8 cellular contexts compared by ENCODE assay signal in genomic region chr19:8349629-8350372, GRCh38. TPM values are rescaled to one million over a fixed set of nuclear protein-coding genes. Genes with fewer than 3 reads are reported as not detected.
A peak's percentile ranks its signal among the peaks of the same experiment; 100 is the strongest.
DNase-seq lines count a peak whose midpoint lies in the region; ATAC-seq, FAIRE-seq and TF ChIP-seq lines count a peak whose summit lies in the region.
"Not testable (repeated sequence)": the region's sequence is repeated elsewhere in the genome, so short reads cannot be mapped to it uniquely, and the experiment has no call there.
"Had no signal": no experiment of that assay in that cellular context is flagged by ENCODE, and none has a peak within 500 bp of the region (broad histone marks: within the 10 kb centered on the region; RNA-seq: fewer than 3 reads in every experiment).

No MANE protein-coding gene starts in this region.

- H3K27ac Mint-ChIP-seq in H9 = not testable (repeated sequence)
- H3K27ac Mint-ChIP-seq in WTC11 = 0 out of 2 replicates have a peak overlapping the region, but pooled peaks have one; percentile 5

- not testable (repeated sequence) for H3K79me1 ChIP-seq in H9 (ENCODE audit: insufficient read depth, low read depth, low read length, poor library complexity, severe bottlenecking)

- H4K8ac ChIP-seq in H9 (replicated peaks; ENCODE audit: insufficient read length, low read depth, low read length) = not testable (repeated sequence)

- BruUV-seq in HepG2 (replicated peaks; lab: Mats Ljungman, UMichigan) = not testable (repeated sequence)

- not testable (repeated sequence) for H3K9me3 Mint-ChIP-seq in H9, WTC11

- H3K27me3 Mint-ChIP-seq in H9 (ENCODE audit: low read depth) = not testable (repeated sequence)
- peaks cover 19% of the 10 kb centered on the region for H3K27me3 Mint-ChIP-seq in WTC11 (ENCODE audit: low read depth)

- H3K4me2 ChIP-seq in BLaER1 = peak overlapping the region; percentile 20; the same call in 1 of the 2 replicates
- H3K4me2 ChIP-seq in H9 (ENCODE audit: insufficient read depth, insufficient read length, low read length); HepG2 (ENCODE audit: low read depth, low read length): not testable (repeated sequence)

- CTCF ChIA-PET in WTC11 (lab: Charles Lee); HepG2 (lab: Yijun Ruan, JAX; ENCODE audit: low intra/inter-chr PET ratio, low total read pairs): not testable (repeated sequence)

- H3K4me1 Mint-ChIP-seq in H9 (peaks cover 15 to 25% of the 10 kb centered on the region in 2 experiments), WTC11 (peaks cover 21% of the 10 kb centered on the region)

- H3K9ac ChIP-seq in BLaER1; HepG2 (ENCODE audit: insufficient read depth, low read depth, low read length): not testable (repeated sequence)
- peak overlapping the region; percentile 3 for H3K9ac ChIP-seq in H9 (ENCODE audit: extremely low read depth, insufficient read length, low read length)

- H3K4me3 ChIP-seq in BLaER1; HepG2 (replicated peaks in 1 of 3; ENCODE audit: insufficient read depth in 1 of 3, low read depth in 2 of 3, low read length in 3 of 3): not testable (repeated sequence)

- no CpG with 5 or more reads among the region's 8 CpGs for WGBS in H9 (ENCODE audit: extremely low coverage, insufficient read length, low lambda C conversion rate)
- WGBS in HepG2 (ENCODE audit: low lambda C conversion rate) = 49% methylated on average over 8 of the region's 8 CpGs

- not testable (repeated sequence) for H3K79me2 ChIP-seq in H9 (ENCODE audit: insufficient read depth, low read length); HepG2 (ENCODE audit: insufficient read depth, low read length)

- in situ Hi-C loops in HepG2 (cut with HindIII; ENCODE audit: extremely low pct_ligation_motif_present, low pct_unique_long_range_greater_than_20kb) = loop anchor here (5.0 kb wide), 1 partner anchor 48 kb away; no protein-coding TSS in a partner anchor

- H2BK20ac ChIP-seq in H9 (ENCODE audit: low read depth, low read length, poor library complexity, severe bottlenecking) = not testable (repeated sequence)

- H3K23ac ChIP-seq in H9 (ENCODE audit: insufficient read length, low read depth, low read length) = not testable (repeated sequence)

- H2BK12ac ChIP-seq in H9 (ENCODE audit: insufficient read length, low read depth, low read length) = not testable (repeated sequence)

- not testable (repeated sequence) for H3K9me3 ChIP-seq in BLaER1; H9 (ENCODE audit: control insufficient read depth, low read depth, low read length); HepG2 (ENCODE audit: low read length)

- POLR2A ChIA-PET in WTC11 (lab: Charles Lee) = not testable (repeated sequence)
- POLR2A ChIA-PET in HepG2 (lab: Yijun Ruan, JAX) = interaction anchor here (0.8 kb wide), 1 partner anchor 28 kb away, joined by 3 read pairs; the partner anchor contains the start of genes NDUFA7 and RPS28

- not testable (repeated sequence) for H2BK120ac ChIP-seq in H9 (ENCODE audit: low read depth, low read length, poor library complexity, severe bottlenecking)

- H2AFZ ChIP-seq in H9 (ENCODE audit: low read length); HepG2 (ENCODE audit: low read length): not testable (repeated sequence)

- TF ChIP-seq POLR2A in HepG2 (IDR thresholded peaks at IDR 0.05; ENCODE audit: insufficient read depth in 1 of 2, low read depth in 2 of 2, low read length in 2 of 2) = not testable (repeated sequence)

- not testable (repeated sequence) for DNase-seq in H9; WTC11 (ENCODE audit: low spot score); HepG2 (ENCODE audit: low spot score)
- peak; percentile 4 for DNase-seq in dedifferentiated amniotic fluid mesenchymal stem cell (ENCODE audit: extremely low spot score)

- H3K36me3 ChIP-seq in BLaER1; HepG2 (replicated peaks in 1 of 2; ENCODE audit: control insufficient read depth in 1 of 2, insufficient read depth in 2 of 2, low read length in 2 of 2): not testable (repeated sequence)

- not testable (repeated sequence) for H3K23me2 ChIP-seq in H9 (ENCODE audit: insufficient read length, low read depth, low read length, poor library complexity, severe bottlenecking)

- H3K18ac ChIP-seq in H9 (ENCODE audit: insufficient read length, low read depth, low read length) = not testable (repeated sequence)

- not testable (repeated sequence) for H4K20me1 ChIP-seq in BLaER1; H9 (ENCODE audit: control insufficient read depth, insufficient read depth, insufficient read length); HepG2 (ENCODE audit: insufficient read depth, low read length)

- H3K27ac ChIP-seq in BLaER1; H9 (ENCODE audit: insufficient read length, low read depth, low read length); HepG2 (ENCODE audit: extremely low read length, insufficient read depth, low read length): not testable (repeated sequence)

- not testable (repeated sequence) for ATAC-seq in WTC11, HepG2

- not testable (repeated sequence) for H3K27me3 ChIP-seq in BLaER1; H9 (ENCODE audit: insufficient read depth, low read length); HepG2 (ENCODE audit: control insufficient read depth in 1 of 2, insufficient read depth in 2 of 2, low read length in 2 of 2)

- H3T11ph ChIP-seq in H9 (ENCODE audit: low read length) = not testable (repeated sequence)

- H3K14ac ChIP-seq in H9 (ENCODE audit: insufficient read depth, low read length) = not testable (repeated sequence)

- not testable (repeated sequence) for H3K56ac ChIP-seq in H9 (ENCODE audit: insufficient read length, low read depth, low read length)

- not testable (repeated sequence) for FAIRE-seq in HepG2 (lab: Jason Lieb, UNC)

- H3K36me3 Mint-ChIP-seq in H9 (ENCODE audit: insufficient read depth in 1 of 3, low read depth in 3 of 3); WTC11: not testable (repeated sequence)

- H3K4me1 ChIP-seq in BLaER1 (peaks cover 36% of the 10 kb centered on the region), HepG2 (ENCODE audit: insufficient read depth, low read length) (peaks cover 44% of the 10 kb centered on the region)
- H3K4me1 ChIP-seq in H9 (ENCODE audit: insufficient read depth, low read length) = not testable (repeated sequence)

- not testable (repeated sequence) for TF ChIP-seq EP300 in HepG2 (IDR thresholded peaks at IDR 0.05; ENCODE audit: low read depth in 2 of 2, low read length in 2 of 2); HepG2 (CRISPR knock-in tag; IDR thresholded peaks at IDR 0.05; ENCODE audit: borderline replicate concordance)

- not testable (repeated sequence) for H3K4me3 Mint-ChIP-seq in H9, WTC11

- not testable (repeated sequence) for H3K4ac ChIP-seq in H9 (ENCODE audit: low read depth, low read length)

- intact Hi-C loops in HepG2 (cut with micrococcal nuclease; ENCODE audit: unreplicated experiment) = loop anchor here (10.0 kb wide), 1 partner anchor 95 kb away; the partner anchor contains the start of gene HNRNPM

- not testable (repeated sequence) for H2BK15ac ChIP-seq in H9 (ENCODE audit: low read depth, low read length)

- TF ChIP-seq RAD21 in HepG2 (CRISPR knock-in tag; IDR thresholded peaks at IDR 0.05) = not testable (repeated sequence)

- not testable (repeated sequence) for TF ChIP-seq CTCF in H9 (conservative IDR thresholded peaks at IDR 0.05); WTC11 (IDR thresholded peaks at IDR 0.05); HepG2 (CRISPR knock-in tag; IDR thresholded peaks at IDR 0.05)

- H4K91ac ChIP-seq in H9 (ENCODE audit: insufficient read length, low read depth, low read length) = not testable (repeated sequence)

- H2AK5ac ChIP-seq in H9 (ENCODE audit: insufficient read length, low read length) = not testable (repeated sequence)

- H2BK5ac ChIP-seq in H9 (ENCODE audit: insufficient read length, low read length) = not testable (repeated sequence)

- not testable (repeated sequence) for H4K5ac ChIP-seq in H9 (ENCODE audit: insufficient read length, low read depth, low read length)

RNA-seq across cellular contexts. Expression of gene KANK3, which starts 6.7 kb away (rescaled TPM):
- total RNA-seq in H9 (2021) (5.3 and 7.7 TPM in 2 replicates), WTC11 (2021) (7.8 to 8.0 TPM (median 8.0 TPM) in 3 replicates), HepG2 (2016; rRNA removed; fragmentation: Illumina TruSeq; extraction: Trizol) (0.15 and 0.18 TPM in 2 replicates)
- total RNA-seq in HepG2 (2016; cell fraction: cytosol; rRNA removed; fragmentation: Illumina TruSeq; extraction: Trizol; ENCODE audit: low read depth) = not detected in 2 replicates
- 0.06 and 0.35 TPM in 2 replicates for total RNA-seq in HepG2 (2016; cell fraction: insoluble cytoplasmic fraction; rRNA removed; fragmentation: Illumina TruSeq; extraction: Trizol)
- total RNA-seq in HepG2 (2016; cell fraction: membrane; rRNA removed; fragmentation: Illumina TruSeq; extraction: Trizol) = 0.07 and 0.28 TPM in 2 replicates
- 0.12 and 0.22 TPM in 2 replicates for total RNA-seq in HepG2 (2016; cell fraction: nucleus; rRNA removed; fragmentation: Illumina TruSeq; extraction: Trizol)
- polyA plus RNA-seq in HepG2 (2011; rRNA removed) = 0.20 and 0.73 TPM in 2 replicates
- 0.32 and 0.46 TPM in 2 replicates for polyA plus RNA-seq in HepG2 (2011; cell fraction: cytosol; rRNA removed)
- 1.5 and 1.8 TPM in 2 replicates for polyA plus RNA-seq in HepG2 (2011; cell fraction: nucleus; rRNA removed)
- 0.27 and 0.32 TPM in 2 replicates for polyA plus RNA-seq in HepG2 (2012)
- polyA plus RNA-seq in HepG2 (2016; cell fraction: cytosol; fragmentation: Illumina TruSeq; extraction: Trizol; ENCODE audit: low read depth) = not detected in 2 replicates
- 0.22 TPM in 1 of 2 replicates, not detected in the other for polyA plus RNA-seq in HepG2 (2016; cell fraction: insoluble cytoplasmic fraction; fragmentation: Illumina TruSeq; extraction: Trizol; ENCODE audit: low read depth)
- 0.12 TPM in 1 of 2 replicates, not detected in the other for polyA plus RNA-seq in HepG2 (2016; cell fraction: membrane; fragmentation: Illumina TruSeq; extraction: Trizol; ENCODE audit: low read depth)
- polyA plus RNA-seq in HepG2 (2016; cell fraction: nucleus; fragmentation: Illumina TruSeq; extraction: Trizol; ENCODE audit: insufficient read depth, low read depth) = 0.45 and 0.62 TPM in 2 replicates
- 0.32 TPM in 1 of 2 replicates, not detected in the other for polyA minus RNA-seq in HepG2 (2011; rRNA and poly(A)+ RNA removed; ENCODE audit: low replicate concordance)
- not detected in 2 replicates for polyA minus RNA-seq in HepG2 (2011; cell fraction: cytosol; rRNA and poly(A)+ RNA removed)
- polyA minus RNA-seq in HepG2 (2011; cell fraction: nucleus; rRNA and poly(A)+ RNA removed) = 0.77 and 1.5 TPM in 2 replicates
- polyA plus RNA-seq: CD14-positive monocyte had no signal

RNA-seq across cellular contexts. Expression of gene ANGPTL4, which starts 14.2 kb away (rescaled TPM):
- 1.9 and 2.5 TPM in 2 replicates for total RNA-seq in H9 (2021)
- total RNA-seq in WTC11 (2021) = 1.0 to 2.7 TPM (median 2.2 TPM) in 3 replicates
- 0.20 and 0.80 TPM in 2 replicates for total RNA-seq in HepG2 (2016; rRNA removed; fragmentation: Illumina TruSeq; extraction: Trizol)
- 0.10 and 0.35 TPM in 2 replicates for total RNA-seq in HepG2 (2016; cell fraction: cytosol; rRNA removed; fragmentation: Illumina TruSeq; extraction: Trizol; ENCODE audit: low read depth)
- total RNA-seq in HepG2 (2016; cell fraction: insoluble cytoplasmic fraction; rRNA removed; fragmentation: Illumina TruSeq; extraction: Trizol) = 0.27 and 0.80 TPM in 2 replicates
- 0.48 and 0.71 TPM in 2 replicates for total RNA-seq in HepG2 (2016; cell fraction: membrane; rRNA removed; fragmentation: Illumina TruSeq; extraction: Trizol)
- total RNA-seq in HepG2 (2016; cell fraction: nucleus; rRNA removed; fragmentation: Illumina TruSeq; extraction: Trizol) = 0.78 and 1.6 TPM in 2 replicates
- polyA plus RNA-seq in HepG2 (2011; rRNA removed) = 21.7 and 39.9 TPM in 2 replicates
- 24.1 and 25.1 TPM in 2 replicates for polyA plus RNA-seq in HepG2 (2011; cell fraction: cytosol; rRNA removed)
- polyA plus RNA-seq in HepG2 (2011; cell fraction: nucleus; rRNA removed) = 62.7 and 74.1 TPM in 2 replicates
- 15.1 and 16.8 TPM in 2 replicates for polyA plus RNA-seq in HepG2 (2012)
- polyA plus RNA-seq in HepG2 (2016; cell fraction: cytosol; fragmentation: Illumina TruSeq; extraction: Trizol; ENCODE audit: low read depth) = 0.22 and 0.23 TPM in 2 replicates
- 0.29 and 0.58 TPM in 2 replicates for polyA plus RNA-seq in HepG2 (2016; cell fraction: insoluble cytoplasmic fraction; fragmentation: Illumina TruSeq; extraction: Trizol; ENCODE audit: low read depth)
- polyA plus RNA-seq in HepG2 (2016; cell fraction: membrane; fragmentation: Illumina TruSeq; extraction: Trizol; ENCODE audit: low read depth) = 0.19 TPM in 2 replicates
- 2.5 and 3.1 TPM in 2 replicates for polyA plus RNA-seq in HepG2 (2016; cell fraction: nucleus; fragmentation: Illumina TruSeq; extraction: Trizol; ENCODE audit: insufficient read depth, low read depth)
- 0.14 and 19.3 TPM in 2 replicates for polyA minus RNA-seq in HepG2 (2011; rRNA and poly(A)+ RNA removed; ENCODE audit: low replicate concordance)
- polyA minus RNA-seq in HepG2 (2011; cell fraction: cytosol; rRNA and poly(A)+ RNA removed) = 14.2 and 17.5 TPM in 2 replicates
- polyA minus RNA-seq in HepG2 (2011; cell fraction: nucleus; rRNA and poly(A)+ RNA removed) = 14.4 and 18.8 TPM in 2 replicates
- total RNA-seq: CD4-positive, alpha-beta T cell; CD8-positive, alpha-beta memory T cell had no signal
- polyA plus RNA-seq: CD14-positive monocyte had no signal

RNA-seq across cellular contexts. Expression of gene RPS28, which starts 28.5 kb away (rescaled TPM):
- total RNA-seq in H9 (2021) (1,885 and 1,988 TPM in 2 replicates), WTC11 (2021) (2,082 to 2,373 TPM (median 2,292 TPM) in 3 replicates), HepG2 (2016; rRNA removed; fragmentation: Illumina TruSeq; extraction: Trizol) (281 and 319 TPM in 2 replicates)
- total RNA-seq in HepG2 (2016; cell fraction: cytosol; rRNA removed; fragmentation: Illumina TruSeq; extraction: Trizol; ENCODE audit: low read depth) = 424 and 447 TPM in 2 replicates
- 291 and 334 TPM in 2 replicates for total RNA-seq in HepG2 (2016; cell fraction: insoluble cytoplasmic fraction; rRNA removed; fragmentation: Illumina TruSeq; extraction: Trizol)
- 667 and 807 TPM in 2 replicates for total RNA-seq in HepG2 (2016; cell fraction: membrane; rRNA removed; fragmentation: Illumina TruSeq; extraction: Trizol)
- total RNA-seq in HepG2 (2016; cell fraction: nucleus; rRNA removed; fragmentation: Illumina TruSeq; extraction: Trizol) = 139 and 147 TPM in 2 replicates
- 521 and 545 TPM in 2 replicates for polyA plus RNA-seq in HepG2 (2011; rRNA removed)
- 604 and 791 TPM in 2 replicates for polyA plus RNA-seq in HepG2 (2011; cell fraction: cytosol; rRNA removed)
- polyA plus RNA-seq in HepG2 (2011; cell fraction: nucleus; rRNA removed) = 232 and 285 TPM in 2 replicates
- 1,428 and 2,679 TPM in 2 replicates for polyA plus RNA-seq in HepG2 (2012)
- 858 and 886 TPM in 2 replicates for polyA plus RNA-seq in HepG2 (2016; cell fraction: cytosol; fragmentation: Illumina TruSeq; extraction: Trizol; ENCODE audit: low read depth)
- 429 and 441 TPM in 2 replicates for polyA plus RNA-seq in HepG2 (2016; cell fraction: insoluble cytoplasmic fraction; fragmentation: Illumina TruSeq; extraction: Trizol; ENCODE audit: low read depth)
- 1,075 and 1,148 TPM in 2 replicates for polyA plus RNA-seq in HepG2 (2016; cell fraction: membrane; fragmentation: Illumina TruSeq; extraction: Trizol; ENCODE audit: low read depth)
- 346 and 368 TPM in 2 replicates for polyA plus RNA-seq in HepG2 (2016; cell fraction: nucleus; fragmentation: Illumina TruSeq; extraction: Trizol; ENCODE audit: insufficient read depth, low read depth)
- polyA minus RNA-seq in HepG2 (2011; rRNA and poly(A)+ RNA removed; ENCODE audit: low replicate concordance) = 312 and 362 TPM in 2 replicates
- polyA minus RNA-seq in HepG2 (2011; cell fraction: cytosol; rRNA and poly(A)+ RNA removed) = 181 and 188 TPM in 2 replicates
- polyA minus RNA-seq in HepG2 (2011; cell fraction: nucleus; rRNA and poly(A)+ RNA removed) = 59.9 and 62.0 TPM in 2 replicates

RNA-seq across cellular contexts. Expression of gene NDUFA7, which starts 28.6 kb away (rescaled TPM):
- 70.7 and 73.0 TPM in 2 replicates for total RNA-seq in H9 (2021)
- total RNA-seq in WTC11 (2021) = 76.4 to 101 TPM (median 91.9 TPM) in 3 replicates
- total RNA-seq in HepG2 (2016; rRNA removed; fragmentation: Illumina TruSeq; extraction: Trizol) = 57.2 and 64.5 TPM in 2 replicates
- 20.0 and 25.8 TPM in 2 replicates for total RNA-seq in HepG2 (2016; cell fraction: cytosol; rRNA removed; fragmentation: Illumina TruSeq; extraction: Trizol; ENCODE audit: low read depth)
- 65.5 and 75.0 TPM in 2 replicates for total RNA-seq in HepG2 (2016; cell fraction: insoluble cytoplasmic fraction; rRNA removed; fragmentation: Illumina TruSeq; extraction: Trizol)
- total RNA-seq in HepG2 (2016; cell fraction: membrane; rRNA removed; fragmentation: Illumina TruSeq; extraction: Trizol) = 24.2 and 27.6 TPM in 2 replicates
- 26.5 and 38.1 TPM in 2 replicates for total RNA-seq in HepG2 (2016; cell fraction: nucleus; rRNA removed; fragmentation: Illumina TruSeq; extraction: Trizol)
- 71.5 and 75.3 TPM in 2 replicates for polyA plus RNA-seq in HepG2 (2011; rRNA removed)
- polyA plus RNA-seq in HepG2 (2011; cell fraction: cytosol; rRNA removed) = 56.6 and 79.4 TPM in 2 replicates
- 36.6 and 51.3 TPM in 2 replicates for polyA plus RNA-seq in HepG2 (2011; cell fraction: nucleus; rRNA removed)
- polyA plus RNA-seq in HepG2 (2012) = 50.0 and 50.9 TPM in 2 replicates
- 29.4 and 33.3 TPM in 2 replicates for polyA plus RNA-seq in HepG2 (2016; cell fraction: cytosol; fragmentation: Illumina TruSeq; extraction: Trizol; ENCODE audit: low read depth)
- polyA plus RNA-seq in HepG2 (2016; cell fraction: insoluble cytoplasmic fraction; fragmentation: Illumina TruSeq; extraction: Trizol; ENCODE audit: low read depth) = 101 and 102 TPM in 2 replicates
- 32.9 and 35.8 TPM in 2 replicates for polyA plus RNA-seq in HepG2 (2016; cell fraction: membrane; fragmentation: Illumina TruSeq; extraction: Trizol; ENCODE audit: low read depth)
- polyA plus RNA-seq in HepG2 (2016; cell fraction: nucleus; fragmentation: Illumina TruSeq; extraction: Trizol; ENCODE audit: insufficient read depth, low read depth) = 67.5 and 70.8 TPM in 2 replicates
- polyA minus RNA-seq in HepG2 (2011; rRNA and poly(A)+ RNA removed; ENCODE audit: low replicate concordance) = 160 and 193 TPM in 2 replicates
- 44.6 and 56.9 TPM in 2 replicates for polyA minus RNA-seq in HepG2 (2011; cell fraction: cytosol; rRNA and poly(A)+ RNA removed)
- polyA minus RNA-seq in HepG2 (2011; cell fraction: nucleus; rRNA and poly(A)+ RNA removed) = 21.2 and 22.9 TPM in 2 replicates

RNA-seq across cellular contexts. Expression of gene RAB11B, which starts 40.4 kb away (rescaled TPM):
- 106 and 107 TPM in 2 replicates for total RNA-seq in H9 (2021)
- 108 to 127 TPM (median 120 TPM) in 3 replicates for total RNA-seq in WTC11 (2021)
- total RNA-seq in HepG2 (2016; rRNA removed; fragmentation: Illumina TruSeq; extraction: Trizol) = 6.0 and 11.5 TPM in 2 replicates
- 3.2 and 5.3 TPM in 2 replicates for total RNA-seq in HepG2 (2016; cell fraction: cytosol; rRNA removed; fragmentation: Illumina TruSeq; extraction: Trizol; ENCODE audit: low read depth)
- total RNA-seq in HepG2 (2016; cell fraction: insoluble cytoplasmic fraction; rRNA removed; fragmentation: Illumina TruSeq; extraction: Trizol) = 5.3 and 9.6 TPM in 2 replicates
- 5.5 and 8.1 TPM in 2 replicates for total RNA-seq in HepG2 (2016; cell fraction: membrane; rRNA removed; fragmentation: Illumina TruSeq; extraction: Trizol)
- 10.6 and 12.6 TPM in 2 replicates for total RNA-seq in HepG2 (2016; cell fraction: nucleus; rRNA removed; fragmentation: Illumina TruSeq; extraction: Trizol)
- polyA plus RNA-seq in HepG2 (2011; rRNA removed) = 28.4 and 39.6 TPM in 2 replicates
- 25.6 and 37.5 TPM in 2 replicates for polyA plus RNA-seq in HepG2 (2011; cell fraction: cytosol; rRNA removed)
- 145 and 155 TPM in 2 replicates for polyA plus RNA-seq in HepG2 (2011; cell fraction: nucleus; rRNA removed)
- 60.0 and 70.4 TPM in 2 replicates for polyA plus RNA-seq in HepG2 (2012)
- polyA plus RNA-seq in HepG2 (2016; cell fraction: cytosol; fragmentation: Illumina TruSeq; extraction: Trizol; ENCODE audit: low read depth) = 12.4 and 13.3 TPM in 2 replicates
- polyA plus RNA-seq in HepG2 (2016; cell fraction: insoluble cytoplasmic fraction; fragmentation: Illumina TruSeq; extraction: Trizol; ENCODE audit: low read depth) = 42.9 and 48.7 TPM in 2 replicates
- 18.3 and 20.3 TPM in 2 replicates for polyA plus RNA-seq in HepG2 (2016; cell fraction: membrane; fragmentation: Illumina TruSeq; extraction: Trizol; ENCODE audit: low read depth)
- polyA plus RNA-seq in HepG2 (2016; cell fraction: nucleus; fragmentation: Illumina TruSeq; extraction: Trizol; ENCODE audit: insufficient read depth, low read depth) = 54.5 and 58.9 TPM in 2 replicates
- 12.0 and 69.0 TPM in 2 replicates for polyA minus RNA-seq in HepG2 (2011; rRNA and poly(A)+ RNA removed; ENCODE audit: low replicate concordance)
- polyA minus RNA-seq in HepG2 (2011; cell fraction: cytosol; rRNA and poly(A)+ RNA removed) = 33.6 and 48.7 TPM in 2 replicates
- 27.7 and 30.1 TPM in 2 replicates for polyA minus RNA-seq in HepG2 (2011; cell fraction: nucleus; rRNA and poly(A)+ RNA removed)
